ENCODE assay signal across 1 cellular context in genomic region chr19:3397266-3398022, GRCh38.
TF ChIP-seq lines count a peak whose summit lies in the region.

No MANE protein-coding gene starts in this region.

TF ChIP-seq in HepG2, 621 proteins besides CTCF, POLR2A, EP300 and RAD21 (continued from another document and continues in another):
- TF ChIP-seq ARID5B (CRISPR knock-in tag; IDR thresholded peaks at IDR 0.05): peak; percentile 69; the same call in 1 of the 2 replicates
- TF ChIP-seq SIN3B (IDR thresholded peaks at IDR 0.05; ENCODE audit: low read length): no peak
- no peak for TF ChIP-seq GRHL1 (CRISPR knock-in tag; conservative IDR thresholded peaks at IDR 0.05)
- TF ChIP-seq ZNF501 (CRISPR knock-in tag; IDR thresholded peaks at IDR 0.05): peak; percentile 18
- peak; percentile 52 for TF ChIP-seq MAX (IDR thresholded peaks at IDR 0.05)
- peak in 1 of 2 experiments; percentile 52; a peak in 1 of 4 replicates for TF ChIP-seq REST (IDR thresholded peaks at IDR 0.05; ENCODE audit: borderline replicate concordance in 1 of 2, low read depth in 1 of 2, low read length in 2 of 2)
- TF ChIP-seq E2F2 (CRISPR knock-in tag; IDR thresholded peaks at IDR 0.05; ENCODE audit: borderline replicate concordance): 0 out of 2 replicates have a peak, but pooled peaks have one; percentile 44
- TF ChIP-seq TFDP1 (CRISPR knock-in tag; IDR thresholded peaks at IDR 0.05; ENCODE audit: borderline replicate concordance): peak; percentile 30; the same call in 1 of the 2 replicates
- peak; percentile 69; the same call in 1 of the 2 replicates for TF ChIP-seq HIC2 (CRISPR knock-in tag; IDR thresholded peaks at IDR 0.05; ENCODE audit: low read depth)
- TF ChIP-seq ERF (CRISPR knock-in tag; IDR thresholded peaks at IDR 0.05): peak; percentile 84; the same call in 1 of the 2 replicates
- TF ChIP-seq YEATS2 (CRISPR knock-in tag; IDR thresholded peaks at IDR 0.05; ENCODE audit: borderline replicate concordance): peak; percentile 24; the same call in 1 of the 2 replicates
- 0 out of 2 replicates have a peak, but pooled peaks have one; percentile 44 for TF ChIP-seq ZKSCAN1 (IDR thresholded peaks at IDR 0.05; ENCODE audit: low read length)
- peak; percentile 83 for TF ChIP-seq GATAD2A (CRISPR knock-in tag; IDR thresholded peaks at IDR 0.05)
- peak; percentile 100 for TF ChIP-seq ZFP91 (CRISPR knock-in tag; IDR thresholded peaks at IDR 0.05; ENCODE audit: borderline replicate concordance)
- no peak for TF ChIP-seq ZEB1 (IDR thresholded peaks at IDR 0.05; ENCODE audit: insufficient replicate concordance, low read depth)
- TF ChIP-seq GATAD1 (CRISPR knock-in tag; IDR thresholded peaks at IDR 0.05): peak; percentile 49; the same call in 1 of the 2 replicates
- TF ChIP-seq ZNF687 (CRISPR knock-in tag; IDR thresholded peaks at IDR 0.05): peak; percentile 87
- peak; percentile 30; the same call in 1 of the 2 replicates for TF ChIP-seq ZBTB33 (CRISPR knock-in tag; IDR thresholded peaks at IDR 0.05)
- TF ChIP-seq GZF1 (CRISPR knock-in tag; IDR thresholded peaks at IDR 0.05): 0 out of 2 replicates have a peak, but pooled peaks have one; percentile 58
- TF ChIP-seq ZNF362 (CRISPR knock-in tag; IDR thresholded peaks at IDR 0.05; ENCODE audit: borderline replicate concordance): peak; percentile 17; the same call in 1 of the 2 replicates
- no peak for TF ChIP-seq ATF5 (CRISPR knock-in tag; IDR thresholded peaks at IDR 0.05; ENCODE audit: low read depth)
- TF ChIP-seq ZNF441 (CRISPR knock-in tag; IDR thresholded peaks at IDR 0.05; ENCODE audit: borderline replicate concordance): no peak
- TF ChIP-seq TGIF2 (CRISPR knock-in tag; IDR thresholded peaks at IDR 0.05): peak; percentile 57; the same call in 1 of the 2 replicates
